Comparison of ENCODE assay signal across 29 cellular contexts in the genomic region with DNA sequence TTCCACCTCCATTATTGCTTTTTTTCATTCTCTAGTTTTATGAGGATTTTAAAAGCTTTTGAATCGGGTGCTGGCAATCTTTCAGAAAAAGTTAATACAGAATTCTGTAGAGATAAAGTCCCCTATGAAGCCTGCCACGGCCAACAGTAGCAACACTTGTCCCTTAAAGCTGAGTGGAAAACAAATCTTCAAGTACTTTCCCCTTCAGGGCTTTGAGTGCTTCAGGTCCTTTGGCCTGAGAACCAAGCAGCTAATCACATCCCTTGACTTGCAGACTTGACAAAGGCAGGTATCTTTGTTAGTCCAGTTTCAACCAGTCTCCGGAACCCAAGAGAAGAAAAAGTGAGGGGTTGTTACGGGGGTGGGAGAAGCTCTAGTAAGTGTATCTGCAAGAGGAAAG.
"Had no signal": no experiment of that assay in that cellular context is flagged by ENCODE, and none has a peak within 500 bp of the region (broad histone marks: within the 10 kb centered on the region; RNA-seq: fewer than 3 reads in every experiment).

No MANE protein-coding gene starts in this region.

- H3K27ac ChIP-seq: ascending aorta, brain microvascular endothelial cell, esophagus muscularis mucosa, foreskin keratinocyte, gastrocnemius medialis, heart left ventricle had no signal

- DNase-seq: activated CD4-positive, alpha-beta T cell treated with anti-CD3 and anti-CD28 coated beads for 1 hour; activated CD4-positive, alpha-beta T cell treated with anti-CD3 and anti-CD28 coated beads for 4 hours; activated CD4-positive, alpha-beta T cell treated with anti-CD3 and anti-CD28 coated beads, Interleukin-2, amount 10 ng/mL, durations not matched to agents 7 days and 5 days; activated CD4-positive, alpha-beta T cell treated with anti-CD3 and anti-CD28 coated beads, Interleukin-2, amount 50 U/mL, for 48 hours; activated CD8-positive, alpha-beta memory T cell treated with anti-CD3 and anti-CD28 coated beads for 24 hours; activated CD8-positive, alpha-beta T cell treated with anti-CD3 and anti-CD28 coated beads for 36 hours; activated effector memory CD4-positive, alpha-beta T cell treated with anti-CD3 and anti-CD28 coated beads, Interleukin-2, amount 50 U/mL, for 16 hours; activated naive CD4-positive, alpha-beta T cell; activated naive CD4-positive, alpha-beta T cell treated with anti-CD3 and anti-CD28 coated beads, Interleukin-2, amount 10 ng/mL, durations not matched to agents 7 days and 5 days; activated naive CD8-positive, alpha-beta T cell treated with anti-CD3 and anti-CD28 coated beads, Interleukin-2, amount 10 ng/mL, durations not matched to agents 7 days and 5 days; activated T-cell treated with anti-CD3 and anti-CD28 coated beads, Interleukin-2, amount 50 U/mL, for 4 hours; brain microvascular endothelial cell; caudate nucleus; cortex of kidney; dermis blood vessel endothelial cell; effector CD4-positive, alpha-beta T cell; effector memory CD8-positive, alpha-beta T cell; erythroblast; foreskin keratinocyte; gastrocnemius medialis; glutamatergic neuron; heart left ventricle; T-helper 2 cell had no signal

- H3K27ac Mint-ChIP-seq: activated CD4-positive, alpha-beta T cell treated with anti-CD3 and anti-CD28 coated beads, Interleukin-2, amount 10 ng/mL, durations not matched to agents 7 days and 5 days; activated CD8-positive, alpha-beta T cell treated with anti-CD3 and anti-CD28 coated beads for 36 hours; activated naive CD4-positive, alpha-beta T cell treated with anti-CD3 and anti-CD28 coated beads, Interleukin-2, amount 10 ng/mL, durations not matched to agents 7 days and 5 days; activated naive CD4-positive, alpha-beta T cell treated with anti-CD3 and anti-CD28 coated beads, Interleukin-2, amount 50 U/mL, for 72 hours; activated naive CD8-positive, alpha-beta T cell treated with anti-CD3 and anti-CD28 coated beads, Interleukin-2, amount 10 ng/mL, durations not matched to agents 7 days and 5 days; activated T-helper 1 cell treated with anti-CD3 and anti-CD28 coated beads, Interleukin-12 subunit alpha, Interleukin-12 subunit beta, Interleukin-2, Interleukin-4 antibody, amounts not matched to agents 30 ng/mL and 10 ng/mL and 1 ng/mL, durations not matched to agents 14 hours and 24 hours and 36 hours; activated T-helper 2 cell treated with anti-CD3 and anti-CD28 coated beads, Interferon-gamma antibody, Interleukin-2, Interleukin-4, amounts not matched to agents 10 μg/mL and 5 μg/mL and 100 μg/mL, durations not matched to agents 14 hours and 24 hours and 36 hours; effector memory CD8-positive, alpha-beta T cell; WTC11 had no signal

- H3K4me3 Mint-ChIP-seq: activated CD4-positive, alpha-beta T cell treated with anti-CD3 and anti-CD28 coated beads, Interleukin-2, amount 10 ng/mL, durations not matched to agents 7 days and 5 days; activated CD8-positive, alpha-beta T cell treated with anti-CD3 and anti-CD28 coated beads for 36 hours; activated naive CD4-positive, alpha-beta T cell treated with anti-CD3 and anti-CD28 coated beads, Interleukin-2, amount 10 ng/mL, durations not matched to agents 7 days and 5 days; activated naive CD8-positive, alpha-beta T cell treated with anti-CD3 and anti-CD28 coated beads, Interleukin-2, amount 10 ng/mL, durations not matched to agents 7 days and 5 days; activated T-cell treated with anti-CD3 and anti-CD28 coated beads, Interleukin-2, amount 50 U/mL, for 4 hours; activated T-helper 1 cell treated with anti-CD3 and anti-CD28 coated beads, Interleukin-12 subunit alpha, Interleukin-12 subunit beta, Interleukin-2, Interleukin-4 antibody, amounts not matched to agents 30 ng/mL and 10 ng/mL and 1 ng/mL, durations not matched to agents 14 hours and 24 hours and 36 hours; effector memory CD8-positive, alpha-beta T cell; WTC11 had no signal

- H3K27me3 Mint-ChIP-seq: activated CD8-positive, alpha-beta T cell treated with anti-CD3 and anti-CD28 coated beads for 36 hours had no signal

- H3K4me1 Mint-ChIP-seq: activated CD4-positive, alpha-beta T cell treated with anti-CD3 and anti-CD28 coated beads, Interleukin-2, amount 10 ng/mL, durations not matched to agents 7 days and 5 days; activated naive CD4-positive, alpha-beta T cell treated with anti-CD3 and anti-CD28 coated beads, Interleukin-2, amount 10 ng/mL, durations not matched to agents 7 days and 5 days; WTC11 had no signal

- H3K4me3 ChIP-seq: ascending aorta, esophagus muscularis mucosa, gastrocnemius medialis, heart left ventricle had no signal

- H3K9me3 ChIP-seq: ascending aorta, esophagus muscularis mucosa, gastrocnemius medialis, heart left ventricle had no signal

- H3K36me3 Mint-ChIP-seq: activated naive CD4-positive, alpha-beta T cell treated with anti-CD3 and anti-CD28 coated beads, Interleukin-2, amount 10 ng/mL, durations not matched to agents 7 days and 5 days; activated naive CD4-positive, alpha-beta T cell treated with anti-CD3 and anti-CD28 coated beads, Interleukin-2, amount 50 U/mL, for 72 hours; activated naive CD8-positive, alpha-beta T cell treated with anti-CD3 and anti-CD28 coated beads, Interleukin-2, amount 10 ng/mL, durations not matched to agents 7 days and 5 days; WTC11 had no signal

- H3K36me3 ChIP-seq: ascending aorta, brain microvascular endothelial cell, esophagus muscularis mucosa, gastrocnemius medialis, heart left ventricle had no signal

- H3K9me3 Mint-ChIP-seq: activated CD4-positive, alpha-beta T cell treated with anti-CD3 and anti-CD28 coated beads, Interleukin-2, amount 10 ng/mL, durations not matched to agents 7 days and 5 days; activated CD8-positive, alpha-beta T cell treated with anti-CD3 and anti-CD28 coated beads for 36 hours; activated naive CD4-positive, alpha-beta T cell treated with anti-CD3 and anti-CD28 coated beads, Interleukin-2, amount 10 ng/mL, durations not matched to agents 7 days and 5 days; activated naive CD4-positive, alpha-beta T cell treated with anti-CD3 and anti-CD28 coated beads, Interleukin-2, amount 50 U/mL, for 72 hours; activated naive CD8-positive, alpha-beta T cell treated with anti-CD3 and anti-CD28 coated beads, Interleukin-2, amount 10 ng/mL, durations not matched to agents 7 days and 5 days; activated T-cell treated with anti-CD3 and anti-CD28 coated beads, Interleukin-2, amount 50 U/mL, for 4 hours; activated T-helper 1 cell treated with anti-CD3 and anti-CD28 coated beads, Interleukin-12 subunit alpha, Interleukin-12 subunit beta, Interleukin-2, Interleukin-4 antibody, amounts not matched to agents 30 ng/mL and 10 ng/mL and 1 ng/mL, durations not matched to agents 14 hours and 24 hours and 36 hours; activated T-helper 2 cell treated with anti-CD3 and anti-CD28 coated beads, Interferon-gamma antibody, Interleukin-2, Interleukin-4, amounts not matched to agents 10 μg/mL and 5 μg/mL and 100 μg/mL, durations not matched to agents 14 hours and 24 hours and 36 hours; effector memory CD8-positive, alpha-beta T cell; WTC11 had no signal

- H3K27me3 ChIP-seq: ascending aorta, esophagus muscularis mucosa, foreskin keratinocyte had no signal

- ATAC-seq: activated CD8-positive, alpha-beta T cell treated with anti-CD3 and anti-CD28 coated beads for 36 hours; activated naive CD4-positive, alpha-beta T cell treated with anti-CD3 and anti-CD28 coated beads, Interleukin-2, amount 50 U/mL, for 72 hours; activated T-cell treated with anti-CD3 and anti-CD28 coated beads, Interleukin-2, amount 50 U/mL, for 4 hours; effector memory CD8-positive, alpha-beta T cell; foreskin keratinocyte; gastrocnemius medialis; heart left ventricle; WTC11 had no signal

- H3K4me1 ChIP-seq: ascending aorta, esophagus muscularis mucosa, foreskin keratinocyte, gastrocnemius medialis, heart left ventricle had no signal
